9 cellular contexts compared by ENCODE assay signal in genomic region chr15:51736069-51736468, GRCh38. TPM values are rescaled to one million over a fixed set of nuclear protein-coding genes. Genes with fewer than 3 reads are reported as not detected.
A peak's percentile ranks its signal among the peaks of the same experiment; 100 is the strongest.
DNase-seq lines count a peak whose midpoint lies in the region; ATAC-seq and TF ChIP-seq lines count a peak whose summit lies in the region.
"Had no signal": no experiment of that assay in that cellular context is flagged by ENCODE, and none has a peak within 500 bp of the region (broad histone marks: within the 10 kb centered on the region; RNA-seq: fewer than 3 reads in every experiment).

No MANE protein-coding gene starts in this region.

- ATAC-seq in HG03097 (IDR thresholded peaks at IDR 0.05; ENCODE audit: low FRiP score, unreplicated experiment), result peak; percentile 22
- ATAC-seq in natural killer cell treated with Interleukin-12 subunit alpha and Interleukin-12 subunit beta and Interleukin-15 and Interleukin-18, amount 100 ng/mL, for 72 hours, result peak; percentile 62 to 68
- no peak for ATAC-seq in GM21717 (IDR thresholded peaks at IDR 0.05; ENCODE audit: unreplicated experiment)

- peak overlapping the region; percentile 80 for H3K27ac Mint-ChIP-seq in activated T-helper 2 cell treated with anti-CD3 and anti-CD28 coated beads, Interferon-gamma antibody, Interleukin-2, Interleukin-4, amounts not matched to agents 10 μg/mL and 5 μg/mL and 100 μg/mL, durations not matched to agents 14 hours and 24 hours and 36 hours
- H3K27ac Mint-ChIP-seq in natural killer cell treated with Interleukin-12 subunit alpha and Interleukin-12 subunit beta and Interleukin-15 and Interleukin-18, amount 100 ng/mL, for 72 hours, result peak overlapping the region; percentile 75 to 93

- no peak for TF ChIP-seq CTCF in GM13977 (IDR thresholded peaks at IDR 0.05; ENCODE audit: extremely low read depth, insufficient read depth, missing control alignments)

- H3K9me3 Mint-ChIP-seq in activated T-helper 2 cell treated with anti-CD3 and anti-CD28 coated beads, Interferon-gamma antibody, Interleukin-2, Interleukin-4, amounts not matched to agents 10 μg/mL and 5 μg/mL and 100 μg/mL, durations not matched to agents 14 hours and 24 hours and 36 hours, result no peaks in the 10 kb centered on the region
- no peaks in the 10 kb centered on the region for H3K9me3 Mint-ChIP-seq in natural killer cell treated with Interleukin-12 subunit alpha and Interleukin-12 subunit beta and Interleukin-15 and Interleukin-18, amount 100 ng/mL, for 72 hours

- peak overlapping the region; percentile 78 for H3K4me3 Mint-ChIP-seq in activated T-helper 2 cell treated with anti-CD3 and anti-CD28 coated beads, Interferon-gamma antibody, Interleukin-2, Interleukin-4, amounts not matched to agents 10 μg/mL and 5 μg/mL and 100 μg/mL, durations not matched to agents 14 hours and 24 hours and 36 hours (ENCODE audit: low read depth)
- H3K4me3 Mint-ChIP-seq in natural killer cell treated with Interleukin-12 subunit alpha and Interleukin-12 subunit beta and Interleukin-15 and Interleukin-18, amount 100 ng/mL, for 72 hours, result peak overlapping the region; percentile 73

- in situ Hi-C loops in GM13977 (cut with MboI; ENCODE audit: low pct_unique_long_range_greater_than_20kb, low sequenced_read_pairs, unreplicated experiment), result no loop called here

- peaks cover 4% of the 10 kb centered on the region for H3K27me3 Mint-ChIP-seq in activated T-helper 2 cell treated with anti-CD3 and anti-CD28 coated beads, Interferon-gamma antibody, Interleukin-2, Interleukin-4, amounts not matched to agents 10 μg/mL and 5 μg/mL and 100 μg/mL, durations not matched to agents 14 hours and 24 hours and 36 hours (ENCODE audit: low read depth)
- H3K27me3 Mint-ChIP-seq in natural killer cell treated with Interleukin-12 subunit alpha and Interleukin-12 subunit beta and Interleukin-15 and Interleukin-18, amount 100 ng/mL, for 72 hours, result no peaks in the 10 kb centered on the region

- DNase-seq in GM13977 (ENCODE audit: low spot score) (peak; percentile 44), NCI-H526 treated with DMSO at 0.1 percent for 48 hours (lab: John Stamatoyannopoulos, UW) (no peak), NCI-H2081 treated with DMSO at 0.1 percent for 48 hours (lab: John Stamatoyannopoulos, UW) (no peak), retina (no peak)
- DNase-seq in activated T-helper 2 cell treated with anti-CD3 and anti-CD28 coated beads, Interferon-gamma antibody, Interleukin-2, Interleukin-4, amounts not matched to agents 10 μg/mL and 5 μg/mL and 100 μg/mL, durations not matched to agents 14 hours and 24 hours and 36 hours (ENCODE audit: low spot score), result no peak
- DNase-seq in natural killer cell treated with Interleukin-12 subunit alpha and Interleukin-12 subunit beta and Interleukin-15 and Interleukin-18, amount 100 ng/mL, for 72 hours (ENCODE audit: low spot score), result no peak

- intact Hi-C loops in activated T-helper 2 cell treated with anti-CD3 and anti-CD28 coated beads, Interferon-gamma antibody, Interleukin-2, Interleukin-4, amounts not matched to agents 10 μg/mL and 5 μg/mL and 100 μg/mL, durations not matched to agents 14 hours and 24 hours and 36 hours (cut with micrococcal nuclease), result loop anchor here (5.0 to 10.0 kb wide), 3 partner anchors 91 to 519 kb away; partner anchors contain the start of genes LEO1 and TMOD3

- H3K36me3 Mint-ChIP-seq in activated T-helper 2 cell treated with anti-CD3 and anti-CD28 coated beads, Interferon-gamma antibody, Interleukin-2, Interleukin-4, amounts not matched to agents 10 μg/mL and 5 μg/mL and 100 μg/mL, durations not matched to agents 14 hours and 24 hours and 36 hours (ENCODE audit: low read depth), result peaks cover 6% of the 10 kb centered on the region
- H3K36me3 Mint-ChIP-seq in natural killer cell treated with Interleukin-12 subunit alpha and Interleukin-12 subunit beta and Interleukin-15 and Interleukin-18, amount 100 ng/mL, for 72 hours, result no peaks in the 10 kb centered on the region

- H3K4me1 Mint-ChIP-seq in activated T-helper 2 cell treated with anti-CD3 and anti-CD28 coated beads, Interferon-gamma antibody, Interleukin-2, Interleukin-4, amounts not matched to agents 10 μg/mL and 5 μg/mL and 100 μg/mL, durations not matched to agents 14 hours and 24 hours and 36 hours (ENCODE audit: low read depth), result peaks cover 56% of the 10 kb centered on the region
- H3K4me1 Mint-ChIP-seq in natural killer cell treated with Interleukin-12 subunit alpha and Interleukin-12 subunit beta and Interleukin-15 and Interleukin-18, amount 100 ng/mL, for 72 hours (ENCODE audit: low read depth in 2 of 2), result peaks cover 53 to 60% of the 10 kb centered on the region in 2 donors

RNA-seq across cellular contexts. Expression of gene LYSMD2, which starts 1.4 kb away (rescaled TPM):
- 4.0 and 5.8 TPM in 2 replicates for total RNA-seq in activated T-helper 2 cell treated with anti-CD3 and anti-CD28 coated beads, Interferon-gamma antibody, Interleukin-2, Interleukin-4, amounts not matched to agents 10 μg/mL and 5 μg/mL and 100 μg/mL, durations not matched to agents 14 hours and 24 hours and 36 hours
- 10 to 100 TPM; 13.4 to 27.3 TPM for total RNA-seq in natural killer cell treated with Interleukin-12 subunit alpha and Interleukin-12 subunit beta and Interleukin-15 and Interleukin-18, amount 100 ng/mL, for 72 hours

RNA-seq across cellular contexts. Expression of gene TMOD2, which starts 15.3 kb away (rescaled TPM):
- 1.2 and 1.7 TPM in 2 replicates for total RNA-seq in activated T-helper 2 cell treated with anti-CD3 and anti-CD28 coated beads, Interferon-gamma antibody, Interleukin-2, Interleukin-4, amounts not matched to agents 10 μg/mL and 5 μg/mL and 100 μg/mL, durations not matched to agents 14 hours and 24 hours and 36 hours
- total RNA-seq in natural killer cell treated with Interleukin-12 subunit alpha and Interleukin-12 subunit beta and Interleukin-15 and Interleukin-18, amount 100 ng/mL, for 72 hours, result 1 to 10 TPM; 2.6 to 7.2 TPM

RNA-seq across cellular contexts. Expression of gene SCG3, which starts 54.8 kb away (rescaled TPM):
- total RNA-seq in activated T-helper 2 cell treated with anti-CD3 and anti-CD28 coated beads, Interferon-gamma antibody, Interleukin-2, Interleukin-4, amounts not matched to agents 10 μg/mL and 5 μg/mL and 100 μg/mL, durations not matched to agents 14 hours and 24 hours and 36 hours, result not detected in 2 replicates
- total RNA-seq in natural killer cell treated with Interleukin-12 subunit alpha and Interleukin-12 subunit beta and Interleukin-15 and Interleukin-18, amount 100 ng/mL, for 72 hours, result not detected
- total RNA-seq: LHCN-M2 had no signal
